ENCODE assay signal across 1 cellular context in genomic region chr12:105256011-105256410, GRCh38.
TF ChIP-seq lines count a peak whose summit lies in the region.

No MANE protein-coding gene starts in this region.

TF ChIP-seq in K562, 482 proteins besides CTCF, POLR2A, EP300 and RAD21 (continued from another document and continues in another):
- TF ChIP-seq, protein P1, sequence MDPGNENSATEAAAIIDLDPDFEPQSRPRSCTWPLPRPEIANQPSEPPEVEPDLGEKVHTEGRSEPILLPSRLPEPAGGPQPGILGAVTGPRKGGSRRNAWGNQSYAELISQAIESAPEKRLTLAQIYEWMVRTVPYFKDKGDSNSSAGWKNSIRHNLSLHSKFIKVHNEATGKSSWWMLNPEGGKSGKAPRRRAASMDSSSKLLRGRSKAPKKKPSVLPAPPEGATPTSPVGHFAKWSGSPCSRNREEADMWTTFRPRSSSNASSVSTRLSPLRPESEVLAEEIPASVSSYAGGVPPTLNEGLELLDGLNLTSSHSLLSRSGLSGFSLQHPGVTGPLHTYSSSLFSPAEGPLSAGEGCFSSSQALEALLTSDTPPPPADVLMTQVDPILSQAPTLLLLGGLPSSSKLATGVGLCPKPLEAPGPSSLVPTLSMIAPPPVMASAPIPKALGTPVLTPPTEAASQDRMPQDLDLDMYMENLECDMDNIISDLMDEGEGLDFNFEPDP (CRISPR knock-in tag; IDR thresholded peaks at IDR 0.05) = no peak
- TF ChIP-seq NKRF (IDR thresholded peaks at IDR 0.05; ENCODE audit: borderline replicate concordance) = no peak
- TF ChIP-seq NFE2 (IDR thresholded peaks at IDR 0.05; ENCODE audit: low read depth) = 0 out of 2 replicates have a peak, but pooled peaks have one; percentile 28
- no peak for TF ChIP-seq NR3C1 (CRISPR knock-in tag; IDR thresholded peaks at IDR 0.05)
- no peak for TF ChIP-seq RFX7 (CRISPR knock-in tag; IDR thresholded peaks at IDR 0.05)
- TF ChIP-seq ARID2 (IDR thresholded peaks at IDR 0.05) = no peak
- TF ChIP-seq JUN (IDR thresholded peaks at IDR 0.05; ENCODE audit: borderline replicate concordance, low read depth, low read length) = no peak
- TF ChIP-seq JUN (CRISPR knock-in tag; IDR thresholded peaks at IDR 0.05; ENCODE audit: borderline replicate concordance) = no peak
- TF ChIP-seq ILK (tag; IDR thresholded peaks at IDR 0.05; ENCODE audit: borderline replicate concordance, low read depth) = no peak
- no peak for TF ChIP-seq ZNF324 (CRISPR knock-in tag; IDR thresholded peaks at IDR 0.05)
- no peak for TF ChIP-seq HES1 (IDR thresholded peaks at IDR 0.05; ENCODE audit: low read depth)
- TF ChIP-seq ZNF311 (CRISPR knock-in tag; IDR thresholded peaks at IDR 0.05) = no peak
- TF ChIP-seq, protein P2, sequence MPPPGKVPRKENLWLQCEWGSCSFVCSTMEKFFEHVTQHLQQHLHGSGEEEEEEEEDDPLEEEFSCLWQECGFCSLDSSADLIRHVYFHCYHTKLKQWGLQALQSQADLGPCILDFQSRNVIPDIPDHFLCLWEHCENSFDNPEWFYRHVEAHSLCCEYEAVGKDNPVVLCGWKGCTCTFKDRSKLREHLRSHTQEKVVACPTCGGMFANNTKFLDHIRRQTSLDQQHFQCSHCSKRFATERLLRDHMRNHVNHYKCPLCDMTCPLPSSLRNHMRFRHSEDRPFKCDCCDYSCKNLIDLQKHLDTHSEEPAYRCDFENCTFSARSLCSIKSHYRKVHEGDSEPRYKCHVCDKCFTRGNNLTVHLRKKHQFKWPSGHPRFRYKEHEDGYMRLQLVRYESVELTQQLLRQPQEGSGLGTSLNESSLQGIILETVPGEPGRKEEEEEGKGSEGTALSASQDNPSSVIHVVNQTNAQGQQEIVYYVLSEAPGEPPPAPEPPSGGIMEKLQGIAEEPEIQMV (tag; conservative IDR thresholded peaks at IDR 0.05; ENCODE audit: low read depth) = no peak
- no peak for TF ChIP-seq RFX1 (IDR thresholded peaks at IDR 0.05)
- no peak for TF ChIP-seq SNIP1 (IDR thresholded peaks at IDR 0.05; ENCODE audit: low read depth)
- no peak for TF ChIP-seq GMEB1 (CRISPR knock-in tag; IDR thresholded peaks at IDR 0.05)
- TF ChIP-seq JUND (IDR thresholded peaks at IDR 0.05; ENCODE audit: borderline replicate concordance, low read depth, low read length) = no peak
- no peak for TF ChIP-seq JUND (tag; IDR thresholded peaks at IDR 0.05; ENCODE audit: borderline replicate concordance, low read depth, low read length)
- no peak for TF ChIP-seq ZNF23 (CRISPR knock-in tag; IDR thresholded peaks at IDR 0.05)
- no peak for TF ChIP-seq POU5F1 (IDR thresholded peaks at IDR 0.05; ENCODE audit: borderline replicate concordance, low read depth, low read length, partially characterized antibody)
- TF ChIP-seq KAT8 (IDR thresholded peaks at IDR 0.05; ENCODE audit: low read depth) = no peak
- TF ChIP-seq MTA1 (IDR thresholded peaks at IDR 0.05; ENCODE audit: borderline replicate concordance) = no peak
- no peak for TF ChIP-seq RBM14 (IDR thresholded peaks at IDR 0.05; ENCODE audit: borderline replicate concordance, insufficient read depth, low read depth, low read length)
- TF ChIP-seq SNRNP70 (optimal IDR thresholded peaks at IDR 0.05; ENCODE audit: low read depth, low read length) = no peak
- TF ChIP-seq ZNF316 (IDR thresholded peaks at IDR 0.05) = no peak
- no peak for TF ChIP-seq CEBPB (tag; IDR thresholded peaks at IDR 0.05)
- TF ChIP-seq E2F3 (CRISPR knock-in tag; IDR thresholded peaks at IDR 0.05) = no peak
- TF ChIP-seq ZFPM2 (CRISPR knock-in tag; IDR thresholded peaks at IDR 0.05) = no peak
- TF ChIP-seq CREB5 (CRISPR knock-in tag; IDR thresholded peaks at IDR 0.05) = no peak
- TF ChIP-seq DPF2 (IDR thresholded peaks at IDR 0.05) = peak; percentile 38; the same call in 1 of the 2 replicates
- TF ChIP-seq BRD4 (IDR thresholded peaks at IDR 0.05) = no peak
- no peak for TF ChIP-seq ZNF274 (IDR thresholded peaks at IDR 0.05; ENCODE audit: borderline replicate concordance, low read depth, low read length)
- TF ChIP-seq TAF7 (tag; IDR thresholded peaks at IDR 0.05) = no peak
- TF ChIP-seq BRCA1 (IDR thresholded peaks at IDR 0.05) = no peak
- no peak for TF ChIP-seq BRCA1 (CRISPR knock-in tag; IDR thresholded peaks at IDR 0.05)
- TF ChIP-seq CHCHD3 (CRISPR knock-in tag; IDR thresholded peaks at IDR 0.05) = no peak
- TF ChIP-seq TFAM (CRISPR knock-in tag; conservative IDR thresholded peaks at IDR 0.05) = no peak
- TF ChIP-seq SPI1 (IDR thresholded peaks at IDR 0.05; ENCODE audit: borderline replicate concordance, low read depth, low read length) = peak; percentile 76; the same call in 1 of the 2 replicates
- no peak for TF ChIP-seq ZNF175 (CRISPR knock-in tag; IDR thresholded peaks at IDR 0.05; ENCODE audit: low read depth)
- no peak for TF ChIP-seq ATF4 (CRISPR knock-in tag; IDR thresholded peaks at IDR 0.05)
- no peak for TF ChIP-seq POLR3A (IDR thresholded peaks at IDR 0.05; ENCODE audit: borderline replicate concordance, extremely low read depth, insufficient read depth, insufficient read length)
- no peak for TF ChIP-seq ZNF668 (CRISPR knock-in tag; IDR thresholded peaks at IDR 0.05)
- no peak for TF ChIP-seq TBL1XR1 (IDR thresholded peaks at IDR 0.05; ENCODE audit: low read length in 2 of 2)
- no peak for TF ChIP-seq ZNF584 (CRISPR knock-in tag; IDR thresholded peaks at IDR 0.05; ENCODE audit: low read depth)
- TF ChIP-seq TGIF2 (CRISPR knock-in tag; IDR thresholded peaks at IDR 0.05) = no peak
- TF ChIP-seq, protein P3, sequence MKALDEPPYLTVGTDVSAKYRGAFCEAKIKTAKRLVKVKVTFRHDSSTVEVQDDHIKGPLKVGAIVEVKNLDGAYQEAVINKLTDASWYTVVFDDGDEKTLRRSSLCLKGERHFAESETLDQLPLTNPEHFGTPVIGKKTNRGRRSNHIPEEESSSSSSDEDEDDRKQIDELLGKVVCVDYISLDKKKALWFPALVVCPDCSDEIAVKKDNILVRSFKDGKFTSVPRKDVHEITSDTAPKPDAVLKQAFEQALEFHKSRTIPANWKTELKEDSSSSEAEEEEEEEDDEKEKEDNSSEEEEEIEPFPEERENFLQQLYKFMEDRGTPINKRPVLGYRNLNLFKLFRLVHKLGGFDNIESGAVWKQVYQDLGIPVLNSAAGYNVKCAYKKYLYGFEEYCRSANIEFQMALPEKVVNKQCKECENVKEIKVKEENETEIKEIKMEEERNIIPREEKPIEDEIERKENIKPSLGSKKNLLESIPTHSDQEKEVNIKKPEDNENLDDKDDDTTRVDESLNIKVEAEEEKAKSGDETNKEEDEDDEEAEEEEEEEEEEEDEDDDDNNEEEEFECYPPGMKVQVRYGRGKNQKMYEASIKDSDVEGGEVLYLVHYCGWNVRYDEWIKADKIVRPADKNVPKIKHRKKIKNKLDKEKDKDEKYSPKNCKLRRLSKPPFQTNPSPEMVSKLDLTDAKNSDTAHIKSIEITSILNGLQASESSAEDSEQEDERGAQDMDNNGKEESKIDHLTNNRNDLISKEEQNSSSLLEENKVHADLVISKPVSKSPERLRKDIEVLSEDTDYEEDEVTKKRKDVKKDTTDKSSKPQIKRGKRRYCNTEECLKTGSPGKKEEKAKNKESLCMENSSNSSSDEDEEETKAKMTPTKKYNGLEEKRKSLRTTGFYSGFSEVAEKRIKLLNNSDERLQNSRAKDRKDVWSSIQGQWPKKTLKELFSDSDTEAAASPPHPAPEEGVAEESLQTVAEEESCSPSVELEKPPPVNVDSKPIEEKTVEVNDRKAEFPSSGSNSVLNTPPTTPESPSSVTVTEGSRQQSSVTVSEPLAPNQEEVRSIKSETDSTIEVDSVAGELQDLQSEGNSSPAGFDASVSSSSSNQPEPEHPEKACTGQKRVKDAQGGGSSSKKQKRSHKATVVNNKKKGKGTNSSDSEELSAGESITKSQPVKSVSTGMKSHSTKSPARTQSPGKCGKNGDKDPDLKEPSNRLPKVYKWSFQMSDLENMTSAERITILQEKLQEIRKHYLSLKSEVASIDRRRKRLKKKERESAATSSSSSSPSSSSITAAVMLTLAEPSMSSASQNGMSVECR (CRISPR knock-in tag; IDR thresholded peaks at IDR 0.05) = no peak
- TF ChIP-seq SETDB1 (IDR thresholded peaks at IDR 0.05; ENCODE audit: low read length) = no peak
- TF ChIP-seq ZNF695 (CRISPR knock-in tag; IDR thresholded peaks at IDR 0.05) = no peak
- TF ChIP-seq ZFP36 (IDR thresholded peaks at IDR 0.05; ENCODE audit: low read depth, low read length, partially characterized antibody) = no peak
- no peak for TF ChIP-seq HSF4 (CRISPR knock-in tag; IDR thresholded peaks at IDR 0.05; ENCODE audit: borderline replicate concordance)
- no peak for TF ChIP-seq ETS1 (conservative IDR thresholded peaks at IDR 0.05; ENCODE audit: control insufficient read depth, low read depth, low read length)
